1 cellular context compared by ENCODE assay signal in genomic region chr20:4946585-4947378, GRCh38.
TF ChIP-seq lines count a peak whose summit lies in the region.

No MANE protein-coding gene starts in this region.

TF ChIP-seq in GM12878, 131 proteins besides CTCF, POLR2A, EP300 and RAD21:
- no peak for TF ChIP-seq MEF2B (IDR thresholded peaks at IDR 0.05; ENCODE audit: partially characterized antibody, poor library complexity, severe bottlenecking)
- no peak for TF ChIP-seq NR2C1 (IDR thresholded peaks at IDR 0.05)
- TF ChIP-seq CREB1 (IDR thresholded peaks at IDR 0.05; ENCODE audit: low read depth) = peak; percentile 40; the same call in 1 of the 2 replicates
- TF ChIP-seq RUNX3 (IDR thresholded peaks at IDR 0.05; ENCODE audit: low read length) = peak; percentile 81
- peak; percentile 31; the same call in 1 of the 2 replicates for TF ChIP-seq IKZF1 (conservative IDR thresholded peaks at IDR 0.05)
- peak; percentile 93; the same call in 2 of the 3 replicates for TF ChIP-seq POU2F2 (IDR thresholded peaks at IDR 0.05; ENCODE audit: borderline replicate concordance, low read depth, low read length)
- TF ChIP-seq, protein P1, sequence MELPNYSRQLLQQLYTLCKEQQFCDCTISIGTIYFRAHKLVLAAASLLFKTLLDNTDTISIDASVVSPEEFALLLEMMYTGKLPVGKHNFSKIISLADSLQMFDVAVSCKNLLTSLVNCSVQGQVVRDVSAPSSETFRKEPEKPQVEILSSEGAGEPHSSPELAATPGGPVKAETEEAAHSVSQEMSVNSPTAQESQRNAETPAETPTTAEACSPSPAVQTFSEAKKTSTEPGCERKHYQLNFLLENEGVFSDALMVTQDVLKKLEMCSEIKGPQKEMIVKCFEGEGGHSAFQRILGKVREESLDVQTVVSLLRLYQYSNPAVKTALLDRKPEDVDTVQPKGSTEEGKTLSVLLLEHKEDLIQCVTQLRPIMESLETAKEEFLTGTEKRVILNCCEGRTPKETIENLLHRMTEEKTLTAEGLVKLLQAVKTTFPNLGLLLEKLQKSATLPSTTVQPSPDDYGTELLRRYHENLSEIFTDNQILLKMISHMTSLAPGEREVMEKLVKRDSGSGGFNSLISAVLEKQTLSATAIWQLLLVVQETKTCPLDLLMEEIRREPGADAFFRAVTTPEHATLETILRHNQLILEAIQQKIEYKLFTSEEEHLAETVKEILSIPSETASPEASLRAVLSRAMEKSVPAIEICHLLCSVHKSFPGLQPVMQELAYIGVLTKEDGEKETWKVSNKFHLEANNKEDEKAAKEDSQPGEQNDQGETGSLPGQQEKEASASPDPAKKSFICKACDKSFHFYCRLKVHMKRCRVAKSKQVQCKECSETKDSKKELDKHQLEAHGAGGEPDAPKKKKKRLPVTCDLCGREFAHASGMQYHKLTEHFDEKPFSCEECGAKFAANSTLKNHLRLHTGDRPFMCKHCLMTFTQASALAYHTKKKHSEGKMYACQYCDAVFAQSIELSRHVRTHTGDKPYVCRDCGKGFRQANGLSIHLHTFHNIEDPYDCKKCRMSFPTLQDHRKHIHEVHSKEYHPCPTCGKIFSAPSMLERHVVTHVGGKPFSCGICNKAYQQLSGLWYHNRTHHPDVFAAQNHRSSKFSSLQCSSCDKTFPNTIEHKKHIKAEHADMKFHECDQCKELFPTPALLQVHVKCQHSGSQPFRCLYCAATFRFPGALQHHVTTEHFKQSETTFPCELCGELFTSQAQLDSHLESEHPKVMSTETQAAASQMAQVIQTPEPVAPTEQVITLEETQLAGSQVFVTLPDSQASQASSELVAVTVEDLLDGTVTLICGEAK (IDR thresholded peaks at IDR 0.05; ENCODE audit: borderline replicate concordance) = peak; percentile 71; the same call in 1 of the 2 replicates
- 0 out of 2 replicates have a peak, but pooled peaks have one; percentile 61 for TF ChIP-seq NFXL1 (IDR thresholded peaks at IDR 0.05; ENCODE audit: borderline replicate concordance)
- TF ChIP-seq PKNOX1 (IDR thresholded peaks at IDR 0.05) = peak; percentile 93
- TF ChIP-seq, protein P2, sequence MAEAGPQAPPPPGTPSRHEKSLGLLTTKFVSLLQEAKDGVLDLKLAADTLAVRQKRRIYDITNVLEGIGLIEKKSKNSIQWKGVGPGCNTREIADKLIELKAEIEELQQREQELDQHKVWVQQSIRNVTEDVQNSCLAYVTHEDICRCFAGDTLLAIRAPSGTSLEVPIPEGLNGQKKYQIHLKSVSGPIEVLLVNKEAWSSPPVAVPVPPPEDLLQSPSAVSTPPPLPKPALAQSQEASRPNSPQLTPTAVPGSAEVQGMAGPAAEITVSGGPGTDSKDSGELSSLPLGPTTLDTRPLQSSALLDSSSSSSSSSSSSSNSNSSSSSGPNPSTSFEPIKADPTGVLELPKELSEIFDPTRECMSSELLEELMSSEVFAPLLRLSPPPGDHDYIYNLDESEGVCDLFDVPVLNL (IDR thresholded peaks at IDR 0.05; ENCODE audit: low read depth, low read length) = no peak
- TF ChIP-seq CEBPZ (IDR thresholded peaks at IDR 0.05; ENCODE audit: low read depth, low read length) = no peak
- peak; percentile 57; the same call in 1 of the 2 replicates for TF ChIP-seq EED (IDR thresholded peaks at IDR 0.05; ENCODE audit: low read depth)
- TF ChIP-seq MEF2A (IDR thresholded peaks at IDR 0.05; ENCODE audit: insufficient read depth, low read depth, low read length) = 0 out of 2 replicates have a peak, but pooled peaks have one; percentile 15
- TF ChIP-seq, protein P3, sequence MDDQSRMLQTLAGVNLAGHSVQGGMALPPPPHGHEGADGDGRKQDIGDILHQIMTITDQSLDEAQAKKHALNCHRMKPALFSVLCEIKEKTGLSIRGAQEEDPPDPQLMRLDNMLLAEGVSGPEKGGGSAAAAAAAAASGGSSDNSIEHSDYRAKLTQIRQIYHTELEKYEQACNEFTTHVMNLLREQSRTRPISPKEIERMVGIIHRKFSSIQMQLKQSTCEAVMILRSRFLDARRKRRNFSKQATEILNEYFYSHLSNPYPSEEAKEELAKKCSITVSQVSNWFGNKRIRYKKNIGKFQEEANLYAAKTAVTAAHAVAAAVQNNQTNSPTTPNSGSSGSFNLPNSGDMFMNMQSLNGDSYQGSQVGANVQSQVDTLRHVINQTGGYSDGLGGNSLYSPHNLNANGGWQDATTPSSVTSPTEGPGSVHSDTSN (IDR thresholded peaks at IDR 0.05; ENCODE audit: insufficient replicate concordance, low read depth, low read length) = peak; percentile 79
- peak; percentile 43; the same call in 1 of the 2 replicates for TF ChIP-seq NFIC (IDR thresholded peaks at IDR 0.05; ENCODE audit: low read depth, low read length)
- no peak for TF ChIP-seq PAX8 (IDR thresholded peaks at IDR 0.05)
- no peak for TF ChIP-seq JUNB (IDR thresholded peaks at IDR 0.05)
